ENCODE assay signal across 31 cellular contexts in genomic region chr7:148661471-148661870, GRCh38.
"Had no signal": no experiment of that assay in that cellular context is flagged by ENCODE, and none has a peak within 500 bp of the region (broad histone marks: within the 10 kb centered on the region; RNA-seq: fewer than 3 reads in every experiment).

No MANE protein-coding gene starts in this region.

- H3K9me3 ChIP-seq: body of pancreas, breast epithelium, SJCRH30 had no signal

- H3K36me3 Mint-ChIP-seq: activated naive CD8-positive, alpha-beta T cell had no signal

- H3K4me3 Mint-ChIP-seq: activated CD4-positive, alpha-beta memory T cell treated with anti-CD3 and anti-CD28 coated beads, Interleukin-2, amount 10 ng/mL, durations not matched to agents 7 days and 5 days; activated naive CD8-positive, alpha-beta T cell had no signal

- H3K9me3 Mint-ChIP-seq: activated CD4-positive, alpha-beta memory T cell treated with anti-CD3 and anti-CD28 coated beads, Interleukin-2, amount 10 ng/mL, durations not matched to agents 7 days and 5 days had no signal

- ATAC-seq: body of pancreas, K562, Panc1 had no signal

- DNase-seq: activated CD4-positive, alpha-beta memory T cell treated with anti-CD3 and anti-CD28 coated beads, Interleukin-2, amount 10 ng/mL, durations not matched to agents 7 days and 5 days; activated CD4-positive, alpha-beta T cell treated with anti-CD3 and anti-CD28 coated beads for 1 hour; activated CD4-positive, alpha-beta T cell treated with anti-CD3 and anti-CD28 coated beads for 48 hours; activated CD4-positive, CD25-positive, alpha-beta regulatory T cell; activated CD8-positive, alpha-beta memory T cell treated with anti-CD3 and anti-CD28 coated beads, Interleukin-2, amount 50 U/mL, for 48 hours; activated effector memory CD4-positive, alpha-beta T cell treated with Interleukin-2 at 50 U/mL for 16 hours; activated T-cell treated with anti-CD3 and anti-CD28 coated beads, Interleukin-2, amount 50 U/mL, for 48 hours; body of pancreas; cerebellar nuclear complex; cortex of kidney; Karpas-422; NCI-H1048; NCI-H1105 treated with DMSO at 0.1 percent for 48 hours; NCI-H1436; NCI-H1694; NCI-H1930; NCI-H2081 treated with DMSO at 0.1 percent for 48 hours; NCI-H345; NCI-H510A; NCI-H526; NCI-H748 treated with DMSO at 0.1 percent for 48 hours; SHP77; SJCRH30; T1000; WERI-Rb-1 had no signal

- H3K4me3 ChIP-seq: body of pancreas, breast epithelium, K562, SJCRH30, SK-N-MC had no signal

- H3K36me3 ChIP-seq: breast epithelium, SJCRH30, WERI-Rb-1 had no signal

- H3K4me1 ChIP-seq: body of pancreas, breast epithelium, SJCRH30 had no signal

- H3K27ac ChIP-seq: body of pancreas, breast epithelium, SJCRH30, SK-N-MC, WERI-Rb-1 had no signal

- H3K27me3 ChIP-seq: body of pancreas, breast epithelium, SJCRH30 had no signal

- FAIRE-seq: astrocyte, K562 had no signal

- H3K27me3 Mint-ChIP-seq: activated naive CD8-positive, alpha-beta T cell had no signal

- H3K27ac Mint-ChIP-seq: activated CD4-positive, alpha-beta memory T cell treated with anti-CD3 and anti-CD28 coated beads, Interleukin-2, amount 10 ng/mL, durations not matched to agents 7 days and 5 days; activated naive CD8-positive, alpha-beta T cell had no signal
